ENCODE assay signal across 16 cellular contexts in the genomic region with DNA sequence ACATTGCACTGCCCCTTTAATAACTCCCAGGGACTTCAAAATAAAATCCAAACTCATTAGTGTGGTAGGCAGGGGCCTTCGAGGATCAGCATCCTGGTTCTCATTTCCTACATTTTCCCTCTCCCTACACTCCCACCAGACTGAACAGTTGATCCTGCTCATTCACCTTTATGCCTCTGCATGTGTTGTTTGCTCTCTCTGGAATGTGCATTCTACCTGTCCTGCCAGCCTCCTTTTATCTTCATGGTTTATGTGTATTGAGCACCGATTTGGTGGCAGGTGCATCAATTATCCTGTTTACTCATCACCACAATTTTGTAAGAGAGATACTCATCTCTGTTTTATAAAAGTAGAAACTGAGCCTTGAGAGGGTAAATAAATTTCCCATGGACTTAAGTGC.
A peak's percentile ranks its signal among the peaks of the same experiment; 100 is the strongest.
DNase-seq lines count a peak whose midpoint lies in the region; ATAC-seq and TF ChIP-seq lines count a peak whose summit lies in the region.
"Had no signal": no experiment of that assay in that cellular context is flagged by ENCODE, and none has a peak within 500 bp of the region (broad histone marks: within the 10 kb centered on the region; RNA-seq: fewer than 3 reads in every experiment).

No MANE protein-coding gene starts in this region.

- no peaks in the 10 kb centered on the region for H3F3A ChIP-seq in neural progenitor cell (ENCODE audit: low read depth)

- H3K9ac ChIP-seq in neural progenitor cell, result no peak overlapping the region

- H3K9me3 ChIP-seq in neural progenitor cell (ENCODE audit: low read depth), result peaks cover 7% of the 10 kb centered on the region
- H3K9me3 ChIP-seq in left lung, result peaks cover 0 to 3% of the 10 kb centered on the region in 2 donors
- H3K9me3 ChIP-seq: testis had no signal

- no peak overlapping the region for H3K4me2 ChIP-seq in neural progenitor cell

- H3K4me3 Mint-ChIP-seq in WTC11 (no peak overlapping the region), neural progenitor cell (no peak overlapping the region)
- H3K4me3 Mint-ChIP-seq: CD4-positive, CD25-positive, alpha-beta regulatory T cell had no signal

- H3K9me3 Mint-ChIP-seq in WTC11, result peaks cover 24% of the 10 kb centered on the region
- peaks cover 14% of the 10 kb centered on the region for H3K9me3 Mint-ChIP-seq in neural progenitor cell

- ATAC-seq in WTC11 (0 out of 2 replicates have a peak, but pooled peaks have one; percentile 31), Right ventricle myocardium inferior (no peak), left lung (no peak)
- ATAC-seq: activated T-cell treated with anti-CD3 and anti-CD28 coated beads, Interleukin-2, amount 50 U/mL, for 72 hours had no signal

- DNase-seq in NCI-H2029 treated with DMSO at 0.1 percent for 48 hours (lab: John Stamatoyannopoulos, UW) (peak; percentile 17), NCI-H2029 (lab: John Stamatoyannopoulos, UW) (no peak), NCI-H1930 (lab: John Stamatoyannopoulos, UW) (peak; percentile 87), WTC11 (ENCODE audit: low spot score) (no peak), neural progenitor cell (ENCODE audit: low spot score) (no peak), Right ventricle myocardium inferior (ENCODE audit: missing footprints) (no peak), left lung (no peak), GM13976 (ENCODE audit: low spot score) (no peak)
- DNase-seq: 8988T; activated CD4-positive, alpha-beta T cell treated with anti-CD3 and anti-CD28 coated beads for 48 hours; activated T-cell treated with anti-CD3 and anti-CD28 coated beads, Interleukin-2, amount 50 U/mL, for 72 hours; CD4-positive, CD25-positive, alpha-beta regulatory T cell; central memory CD4-positive, alpha-beta T cell; NCI-H526; testis had no signal

- peak overlapping the region; percentile 36 for H2AFZ ChIP-seq in neural progenitor cell (replicated peaks)

- no peaks in the 10 kb centered on the region for H3K79me2 ChIP-seq in neural progenitor cell (ENCODE audit: low read depth)

- H3K4me1 ChIP-seq in neural progenitor cell (no peaks in the 10 kb centered on the region), left lung (peaks cover 5 to 36% of the 10 kb centered on the region in 2 donors)
- H3K4me1 ChIP-seq: testis had no signal

- H3K27ac Mint-ChIP-seq in WTC11, result no peak overlapping the region; the same call in 1 of the 2 replicates
- no peak overlapping the region for H3K27ac Mint-ChIP-seq in neural progenitor cell
- H3K27ac Mint-ChIP-seq: CD4-positive, CD25-positive, alpha-beta regulatory T cell had no signal

- no peaks in the 10 kb centered on the region for H4K20me1 ChIP-seq in neural progenitor cell (ENCODE audit: low read depth)

- H3K27me3 ChIP-seq in neural progenitor cell, result no peaks in the 10 kb centered on the region
- no peaks in the 10 kb centered on the region for H3K27me3 ChIP-seq in left lung
- H3K27me3 ChIP-seq: adrenal gland, testis had no signal

- H3K27me3 Mint-ChIP-seq in WTC11 (ENCODE audit: low read depth) (no peaks in the 10 kb centered on the region), neural progenitor cell (ENCODE audit: insufficient read depth, low read depth) (peaks cover 5% of the 10 kb centered on the region)

- H3K36me3 Mint-ChIP-seq in WTC11 (peaks cover 19% of the 10 kb centered on the region), neural progenitor cell (peaks cover 1% of the 10 kb centered on the region)
- H3K36me3 Mint-ChIP-seq: CD4-positive, CD25-positive, alpha-beta regulatory T cell had no signal

- H3K4me3 ChIP-seq in neural progenitor cell (no peak overlapping the region), left lung (no peak overlapping the region)
- H3K4me3 ChIP-seq: adrenal gland, testis had no signal

- H3K36me3 ChIP-seq in neural progenitor cell (no peaks in the 10 kb centered on the region), left lung (no peaks in the 10 kb centered on the region)
- H3K36me3 ChIP-seq: adrenal gland had no signal

- TF ChIP-seq CTCF in WTC11 (IDR thresholded peaks at IDR 0.05) (no peak), neural progenitor cell (IDR thresholded peaks at IDR 0.05) (no peak), left lung (IDR thresholded peaks at IDR 0.05) (no peak), GM13976 (IDR thresholded peaks at IDR 0.05; ENCODE audit: borderline replicate concordance, control extremely low read depth, extremely low read depth, insufficient read depth, missing control alignments) (no peak)

- H3K4me1 Mint-ChIP-seq in WTC11 (peaks cover 41% of the 10 kb centered on the region), neural progenitor cell (no peaks in the 10 kb centered on the region)

- no peak overlapping the region for H3K27ac ChIP-seq in neural progenitor cell
- H3K27ac ChIP-seq in left lung, result no peak overlapping the region
- H3K27ac ChIP-seq: adrenal gland, testis had no signal

- POLR2A ChIA-PET in WTC11 (lab: Charles Lee), result no interaction called here

- in situ Hi-C loops in GM13976 (cut with MboI; ENCODE audit: low sequenced_read_pairs, unreplicated experiment), result no loop called here

- CTCF ChIA-PET in WTC11 (lab: Charles Lee), result no interaction called here

- intact Hi-C loops in Right ventricle myocardium inferior (cut with DNase I) (no loop called here), left lung (cut with DNase I) (no loop called here)

TF ChIP-seq in WTC11, 78 proteins besides CTCF, POLR2A, EP300 and RAD21 (continues in another document):
- TF ChIP-seq FOXJ3 (CRISPR knock-in tag; IDR thresholded peaks at IDR 0.05; ENCODE audit: borderline replicate concordance) (no peak), NR2C2 (CRISPR knock-in tag; IDR thresholded peaks at IDR 0.05) (no peak), SP1 (CRISPR knock-in tag; conservative IDR thresholded peaks at IDR 0.05) (no peak), NFE2L1 (CRISPR knock-in tag; IDR thresholded peaks at IDR 0.05) (no peak), CREB1 (CRISPR knock-in tag; IDR thresholded peaks at IDR 0.05) (no peak), NR3C1 (CRISPR knock-in tag; conservative IDR thresholded peaks at IDR 0.05; ENCODE audit: low read depth) (no peak), ZBTB43 (CRISPR knock-in tag; IDR thresholded peaks at IDR 0.05) (no peak), OVOL2 (CRISPR knock-in tag; IDR thresholded peaks at IDR 0.05; ENCODE audit: borderline replicate concordance) (no peak), FOXK1 (CRISPR knock-in tag; IDR thresholded peaks at IDR 0.05) (no peak), MXD4 (CRISPR knock-in tag; IDR thresholded peaks at IDR 0.05; ENCODE audit: borderline replicate concordance) (no peak), HMGXB4 (CRISPR knock-in tag; IDR thresholded peaks at IDR 0.05) (no peak), GTF2I (CRISPR knock-in tag; conservative IDR thresholded peaks at IDR 0.05) (no peak)
- TF ChIP-seq, protein P1, sequence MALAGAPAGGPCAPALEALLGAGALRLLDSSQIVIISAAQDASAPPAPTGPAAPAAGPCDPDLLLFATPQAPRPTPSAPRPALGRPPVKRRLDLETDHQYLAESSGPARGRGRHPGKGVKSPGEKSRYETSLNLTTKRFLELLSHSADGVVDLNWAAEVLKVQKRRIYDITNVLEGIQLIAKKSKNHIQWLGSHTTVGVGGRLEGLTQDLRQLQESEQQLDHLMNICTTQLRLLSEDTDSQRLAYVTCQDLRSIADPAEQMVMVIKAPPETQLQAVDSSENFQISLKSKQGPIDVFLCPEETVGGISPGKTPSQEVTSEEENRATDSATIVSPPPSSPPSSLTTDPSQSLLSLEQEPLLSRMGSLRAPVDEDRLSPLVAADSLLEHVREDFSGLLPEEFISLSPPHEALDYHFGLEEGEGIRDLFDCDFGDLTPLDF (CRISPR knock-in tag; IDR thresholded peaks at IDR 0.05), result no peak
- TF ChIP-seq, protein P2, sequence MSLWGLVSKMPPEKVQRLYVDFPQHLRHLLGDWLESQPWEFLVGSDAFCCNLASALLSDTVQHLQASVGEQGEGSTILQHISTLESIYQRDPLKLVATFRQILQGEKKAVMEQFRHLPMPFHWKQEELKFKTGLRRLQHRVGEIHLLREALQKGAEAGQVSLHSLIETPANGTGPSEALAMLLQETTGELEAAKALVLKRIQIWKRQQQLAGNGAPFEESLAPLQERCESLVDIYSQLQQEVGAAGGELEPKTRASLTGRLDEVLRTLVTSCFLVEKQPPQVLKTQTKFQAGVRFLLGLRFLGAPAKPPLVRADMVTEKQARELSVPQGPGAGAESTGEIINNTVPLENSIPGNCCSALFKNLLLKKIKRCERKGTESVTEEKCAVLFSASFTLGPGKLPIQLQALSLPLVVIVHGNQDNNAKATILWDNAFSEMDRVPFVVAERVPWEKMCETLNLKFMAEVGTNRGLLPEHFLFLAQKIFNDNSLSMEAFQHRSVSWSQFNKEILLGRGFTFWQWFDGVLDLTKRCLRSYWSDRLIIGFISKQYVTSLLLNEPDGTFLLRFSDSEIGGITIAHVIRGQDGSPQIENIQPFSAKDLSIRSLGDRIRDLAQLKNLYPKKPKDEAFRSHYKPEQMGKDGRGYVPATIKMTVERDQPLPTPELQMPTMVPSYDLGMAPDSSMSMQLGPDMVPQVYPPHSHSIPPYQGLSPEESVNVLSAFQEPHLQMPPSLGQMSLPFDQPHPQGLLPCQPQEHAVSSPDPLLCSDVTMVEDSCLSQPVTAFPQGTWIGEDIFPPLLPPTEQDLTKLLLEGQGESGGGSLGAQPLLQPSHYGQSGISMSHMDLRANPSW (CRISPR knock-in tag; conservative IDR thresholded peaks at IDR 0.05; ENCODE audit: low read depth), result no peak

Comparison
In these comparisons a context has a peak if more than half of its experiments do, and no peak if none do; other contexts are left out.
1. DNase-seq: peak in NCI-H2029 treated with DMSO at 0.1 percent for 48 hours (single experiment) and NCI-H1930 (2 of 2); none in NCI-H2029 (single experiment), WTC11 (single experiment), neural progenitor cell (single experiment), Right ventricle myocardium inferior (single experiment), left lung (0 of 2) and GM13976 (single experiment).